Comparison of ENCODE assay signal across 8 cellular contexts in the genomic region with DNA sequence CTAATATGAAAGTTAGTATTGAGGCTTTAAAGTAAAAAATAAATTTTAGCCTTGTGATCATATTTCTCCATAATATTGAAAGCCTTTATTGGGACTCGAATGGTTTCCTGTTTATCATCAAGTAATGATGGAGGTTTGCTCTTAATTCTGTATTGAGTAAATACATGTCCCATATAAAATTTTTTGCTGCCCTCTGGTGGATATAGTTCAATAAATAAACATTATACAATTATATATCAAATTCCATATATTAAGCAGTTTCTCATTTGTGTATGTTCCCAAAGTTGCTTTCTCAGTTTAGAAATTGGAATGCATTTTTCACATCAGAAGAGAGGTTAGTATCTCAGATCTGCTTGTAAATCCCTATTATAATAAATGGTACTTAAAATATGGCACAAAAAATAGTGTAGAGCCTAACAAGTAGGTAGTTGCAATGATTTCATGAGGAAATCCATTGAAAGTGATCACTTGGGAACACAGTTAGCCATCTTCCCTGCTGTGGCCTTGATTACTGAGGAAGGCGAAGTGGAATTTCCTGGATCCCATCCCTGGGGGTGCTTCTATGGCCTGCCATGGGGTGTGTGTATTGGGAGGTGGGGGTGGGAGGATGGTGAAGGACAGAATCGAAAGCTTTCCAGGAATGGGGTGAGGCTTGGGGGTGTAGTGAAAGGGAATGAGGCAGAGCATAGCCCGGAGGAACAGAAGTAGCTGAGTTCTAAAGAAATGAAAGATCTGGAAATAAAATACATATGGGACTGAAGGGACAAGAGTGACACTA.
DNase-seq lines count a peak whose midpoint lies in the region; TF ChIP-seq lines count a peak whose summit lies in the region.

No MANE protein-coding gene starts in this region.

- H3K4me1 Mint-ChIP-seq in Calu3 (ENCODE audit: low read depth, unreplicated experiment): no peaks in the 10 kb centered on the region

- no peak for TF ChIP-seq EP300 in ovary (IDR thresholded peaks at IDR 0.05)

- no peaks in the 10 kb centered on the region for H3K36me3 Mint-ChIP-seq in Calu3 (ENCODE audit: insufficient read depth, unreplicated experiment)

- H3K9me3 ChIP-seq in iPS-20b (ENCODE audit: insufficient read depth, low read depth, low read length): no peaks in the 10 kb centered on the region; the same call in 1 of the 2 replicates
- no peaks in the 10 kb centered on the region for H3K9me3 ChIP-seq in ovary

- H3K4me3 Mint-ChIP-seq in Calu3 (ENCODE audit: low read depth, unreplicated experiment): no peak overlapping the region

- no TSS peak for BruUV-seq in Calu3 (replicated peaks; lab: Mats Ljungman, UMichigan)

- DNase-seq in GF-D8 (lab: John Stamatoyannopoulos, UW) (peak; percentile 11), NCI-H1092 (lab: John Stamatoyannopoulos, UW) (peak; percentile 4), ovary (no peak), Calu3 (no peak)
- no peak for DNase-seq in activated CD4-positive, alpha-beta T cell treated with anti-CD3 and anti-CD28 coated beads for 48 hours
- DNase-seq in activated CD4-positive, alpha-beta T cell treated with anti-CD3 and anti-CD28 coated beads for 1 hour: no peak

- H3K36me3 ChIP-seq in iPS-20b (ENCODE audit: insufficient read depth, low read depth, low read length): no peaks in the 10 kb centered on the region
- H3K36me3 ChIP-seq in ovary: no peaks in the 10 kb centered on the region

- H3K27ac Mint-ChIP-seq in Calu3 (ENCODE audit: unreplicated experiment): no peak overlapping the region

- H3K27me3 ChIP-seq in iPS-20b (ENCODE audit: insufficient read depth, low read length) (no peaks in the 10 kb centered on the region), ovary (no peaks in the 10 kb centered on the region)

- H3K27ac ChIP-seq in VCaP (no peak overlapping the region), iPS-20b (ENCODE audit: low read length) (peak overlapping the region; percentile 12), ovary (no peak overlapping the region)

- intact Hi-C loops in ovary (cut with DNase I): no loop called here
- intact Hi-C loops in Calu3 (cut with micrococcal nuclease; ENCODE audit: unreplicated experiment): loop anchor here (1.0 kb wide), 1 partner anchor 224 kb away; no protein-coding TSS in a partner anchor

- WGBS in ovary, 3 donors: 57 to 68% (median 57%) methylated on average over 4 of the region's 4 CpGs

- peaks cover 21% of the 10 kb centered on the region for H3K4me1 ChIP-seq in iPS-20b (ENCODE audit: insufficient read depth, low read length)
- H3K4me1 ChIP-seq in ovary (ENCODE audit: insufficient read depth): no peaks in the 10 kb centered on the region

- H3K27me3 Mint-ChIP-seq in Calu3 (ENCODE audit: unreplicated experiment): no peaks in the 10 kb centered on the region

- peak; percentile 70 for TF ChIP-seq CTCF in VCaP (conservative IDR thresholded peaks at IDR 0.05)
- no peak for TF ChIP-seq CTCF in ovary (IDR thresholded peaks at IDR 0.05)
- no peak for TF ChIP-seq CTCF in Calu3 (IDR thresholded peaks at IDR 0.05; ENCODE audit: unreplicated experiment)

- peak overlapping the region; percentile 19; the same call in 1 of the 2 replicates for H3K4me3 ChIP-seq in iPS-20b (ENCODE audit: low read length)
- H3K4me3 ChIP-seq in ovary: no peak overlapping the region

- H3K9ac ChIP-seq in iPS-20b (ENCODE audit: low read depth, low read length): peak overlapping the region; percentile 33; the same call in 1 of the 2 replicates

- no peak for TF ChIP-seq POLR2A in ovary (IDR thresholded peaks at IDR 0.05)

- H3K9me3 Mint-ChIP-seq in Calu3 (ENCODE audit: low read depth, unreplicated experiment): no peaks in the 10 kb centered on the region

- CTCF ChIA-PET in Calu3 (lab: Charles Lee): no interaction called here

Comparison
In these comparisons a context has a peak if more than half of its experiments do, and no peak if none do; other contexts are left out.
1. DNase-seq: peak in GF-D8 (single experiment) and NCI-H1092 (single experiment); none in ovary (0 of 5), activated CD4-positive, alpha-beta T cell treated with anti-CD3 and anti-CD28 coated beads for 48 hours (single experiment), activated CD4-positive, alpha-beta T cell treated with anti-CD3 and anti-CD28 coated beads for 1 hour (single experiment) and Calu3 (single experiment).